In the genomic region with DNA sequence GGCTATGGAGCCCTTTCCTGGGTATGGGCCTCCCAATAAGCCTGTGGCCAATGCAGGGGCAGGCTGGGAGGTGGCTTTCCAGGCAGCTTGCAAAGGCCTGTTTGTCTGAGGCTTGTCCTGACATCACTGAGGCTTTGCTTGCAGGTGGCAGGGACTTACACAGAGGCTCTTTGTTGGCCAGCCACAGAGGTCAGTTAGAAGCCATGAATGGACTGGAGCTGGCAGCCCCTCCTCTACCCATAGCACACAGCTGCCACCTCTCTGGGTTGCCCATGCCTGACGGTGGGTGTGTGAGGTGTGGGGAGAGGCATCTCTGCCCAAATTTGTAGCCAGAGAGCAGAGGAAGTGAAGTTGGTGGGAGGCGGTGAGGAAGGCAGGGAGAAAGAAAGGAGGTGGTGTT, we compare ENCODE assay signal across 10 cellular contexts. TPM values are rescaled to one million over a fixed set of nuclear protein-coding genes. Genes with fewer than 3 reads are reported as not detected.
DNase-seq lines count a peak whose midpoint lies in the region; ATAC-seq, FAIRE-seq and TF ChIP-seq lines count a peak whose summit lies in the region.
"Had no signal": no experiment of that assay in that cellular context is flagged by ENCODE, and none has a peak within 500 bp of the region (broad histone marks: within the 10 kb centered on the region; RNA-seq: fewer than 3 reads in every experiment).

No MANE protein-coding gene starts in this region.

- H3K4me3 Mint-ChIP-seq in T-helper 17 cell (no peak overlapping the region), Caco-2 (ENCODE audit: unreplicated experiment) (no peak overlapping the region)

- no peak for FAIRE-seq in HepG2 (lab: Jason Lieb, UNC)

- no peaks in the 10 kb centered on the region for H3K36me3 ChIP-seq in left ventricle myocardium inferior
- peaks cover 3 to 18% of the 10 kb centered on the region in 2 experiments; a peak in 1 of 5 replicates for H3K36me3 ChIP-seq in HepG2 (replicated peaks in 1 of 2; ENCODE audit: control insufficient read depth in 1 of 2, insufficient read depth in 2 of 2, low read length in 2 of 2)
- no peaks in the 10 kb centered on the region for H3K36me3 ChIP-seq in Caco-2 (ENCODE audit: control insufficient read depth, insufficient read depth, low read length)
- H3K36me3 ChIP-seq: adrenal gland had no signal

- in situ Hi-C loops in HepG2 (cut with HindIII; ENCODE audit: extremely low pct_ligation_motif_present, low pct_unique_long_range_greater_than_20kb): no loop called here

- H3K4me3 ChIP-seq in left ventricle myocardium inferior (no peak overlapping the region), HepG2 (replicated peaks in 1 of 3; ENCODE audit: insufficient read depth in 1 of 3, low read depth in 2 of 3, low read length in 3 of 3) (no peak overlapping the region), Caco-2 (ENCODE audit: low read depth, low read length) (no peak overlapping the region)
- H3K4me3 ChIP-seq: adrenal gland had no signal

- H3K27me3 ChIP-seq in left ventricle myocardium inferior (ENCODE audit: low read depth) (no peaks in the 10 kb centered on the region), HepG2 (ENCODE audit: control insufficient read depth in 1 of 2, insufficient read depth in 2 of 2, low read length in 2 of 2) (no peaks in the 10 kb centered on the region), Caco-2 (replicated peaks; ENCODE audit: control insufficient read depth, insufficient read depth, low read length) (no peaks in the 10 kb centered on the region)
- H3K27me3 ChIP-seq: adrenal gland had no signal

- no peak overlapping the region for H3K4me2 ChIP-seq in HepG2 (ENCODE audit: low read depth, low read length)

- no peak for TF ChIP-seq RAD21 in HepG2 (CRISPR knock-in tag; IDR thresholded peaks at IDR 0.05)

- POLR2A ChIA-PET in HepG2 (lab: Yijun Ruan, JAX): no interaction called here
- POLR2A ChIA-PET in Caco-2 (lab: Charles Lee): no interaction called here

- H3K4me1 Mint-ChIP-seq in T-helper 17 cell (peaks cover 24% of the 10 kb centered on the region), Caco-2 (ENCODE audit: low read depth, unreplicated experiment) (no peaks in the 10 kb centered on the region)

- H3K36me3 Mint-ChIP-seq in T-helper 17 cell (ENCODE audit: low read depth) (no peaks in the 10 kb centered on the region), Caco-2 (ENCODE audit: insufficient read depth, unreplicated experiment) (peaks cover 20% of the 10 kb centered on the region)

- no peak for TF ChIP-seq EP300 in HepG2 (IDR thresholded peaks at IDR 0.05; ENCODE audit: low read depth in 2 of 2, low read length in 2 of 2)
- no peak for TF ChIP-seq EP300 in HepG2 (CRISPR knock-in tag; IDR thresholded peaks at IDR 0.05; ENCODE audit: borderline replicate concordance)

- TF ChIP-seq POLR2A in HepG2 (IDR thresholded peaks at IDR 0.05; ENCODE audit: insufficient read depth in 1 of 2, low read depth in 2 of 2, low read length in 2 of 2): no peak

- intact Hi-C loops in left ventricle myocardium inferior (cut with micrococcal nuclease) (no loop called here), left cardiac atrium (cut with DNase I) (no loop called here), HepG2 (cut with micrococcal nuclease; ENCODE audit: unreplicated experiment) (loop anchor here (5.0 kb wide), 1 partner anchor 46 kb away; no protein-coding TSS in a partner anchor), Caco-2 (cut with micrococcal nuclease; ENCODE audit: unreplicated experiment) (no loop called here)

- H3K27ac ChIP-seq in left ventricle myocardium inferior (replicated peaks) (peak overlapping the region; percentile 93), HepG2 (ENCODE audit: extremely low read length, insufficient read depth, low read length) (peak overlapping the region; percentile 6)
- H3K27ac ChIP-seq: adrenal gland had no signal

- no peaks in the 10 kb centered on the region for H4K20me1 ChIP-seq in HepG2 (ENCODE audit: insufficient read depth, low read length)

- peak overlapping the region; percentile 37 for H3K27ac Mint-ChIP-seq in T-helper 17 cell
- no peak overlapping the region for H3K27ac Mint-ChIP-seq in Caco-2 (ENCODE audit: unreplicated experiment)

- ATAC-seq in left cardiac atrium (no peak), T-helper 17 cell (no peak), HepG2 (peak; percentile 86)

- H3K27me3 Mint-ChIP-seq in T-helper 17 cell (no peaks in the 10 kb centered on the region), Caco-2 (ENCODE audit: insufficient read depth, unreplicated experiment) (no peaks in the 10 kb centered on the region)

- H2AFZ ChIP-seq in HepG2 (ENCODE audit: low read length): no peak overlapping the region

- WGBS in HepG2 (ENCODE audit: low lambda C conversion rate): 80% methylated on average over 2 of the region's 2 CpGs

- TF ChIP-seq CTCF in left ventricle myocardium inferior (IDR thresholded peaks at IDR 0.05; ENCODE audit: borderline replicate concordance) (no peak), HepG2 (CRISPR knock-in tag; IDR thresholded peaks at IDR 0.05) (no peak), Caco-2 (IDR thresholded peaks at IDR 0.05; ENCODE audit: insufficient read depth in 1 of 2, low read depth in 1 of 2, low read length in 1 of 2, severe bottlenecking in 1 of 2, unreplicated experiment in 1 of 2) (no peak)

- H3K9ac ChIP-seq in HepG2 (ENCODE audit: insufficient read depth, low read depth, low read length): no peak overlapping the region

- peaks cover 92% of the 10 kb centered on the region for H3K4me1 ChIP-seq in left ventricle myocardium inferior
- H3K4me1 ChIP-seq in HepG2 (ENCODE audit: insufficient read depth, low read length): peaks cover 38% of the 10 kb centered on the region
- H3K4me1 ChIP-seq in Caco-2: no peaks in the 10 kb centered on the region

- H3K9me3 Mint-ChIP-seq in Caco-2 (ENCODE audit: unreplicated experiment): no peaks in the 10 kb centered on the region

- peaks cover 58% of the 10 kb centered on the region for H3K79me2 ChIP-seq in HepG2 (ENCODE audit: insufficient read depth, low read length)

- no TSS peak for BruUV-seq in HepG2 (replicated peaks; lab: Mats Ljungman, UMichigan)
- no TSS peak for BruUV-seq in Caco-2 (replicated peaks; lab: Mats Ljungman, UMichigan)

- no peak for DNase-seq in left ventricle myocardium inferior
- DNase-seq in left cardiac atrium: no peak
- no peak for DNase-seq in T-helper 17 cell
- peak; percentile 61 for DNase-seq in HepG2 (ENCODE audit: low spot score)
- no peak for DNase-seq in NCI-H2107 (lab: John Stamatoyannopoulos, UW)
- no peak for DNase-seq in AG20443 (ENCODE audit: low spot score)
- DNase-seq in Caco-2: no peak
- no peak for DNase-seq in stimulated activated CD4-positive, alpha-beta T cell treated with anti-CD3 and anti-CD28 coated beads, Interleukin-1b, Interleukin-23, amount 100 ng/mL, for 48 hours
- DNase-seq: adrenal gland; stimulated activated CD8-positive, alpha-beta memory T cell treated with anti-CD3 and anti-CD28 coated beads, Interleukin-4, amount 100 ng/mL, for 48 hours had no signal

- CTCF ChIA-PET in HepG2 (lab: Yijun Ruan, JAX; ENCODE audit: low intra/inter-chr PET ratio, low total read pairs) (no interaction called here), Caco-2 (lab: Charles Lee) (no interaction called here)

- no peaks in the 10 kb centered on the region for H3K9me3 ChIP-seq in left ventricle myocardium inferior (replicated peaks)
- no peaks in the 10 kb centered on the region for H3K9me3 ChIP-seq in T-helper 17 cell (ENCODE audit: control insufficient read depth, low read length, poor library complexity, severe bottlenecking)
- H3K9me3 ChIP-seq in HepG2 (ENCODE audit: low read length): no peaks in the 10 kb centered on the region
- no peaks in the 10 kb centered on the region for H3K9me3 ChIP-seq in Caco-2
- H3K9me3 ChIP-seq: adrenal gland had no signal

TF ChIP-seq in HepG2, 621 proteins besides CTCF, POLR2A, EP300 and RAD21 (continues in another document):
- peak; percentile 93 for TF ChIP-seq HNRNPL (IDR thresholded peaks at IDR 0.05; ENCODE audit: low read depth, low read length)
- no peak for TF ChIP-seq RFXAP (CRISPR knock-in tag; IDR thresholded peaks at IDR 0.05; ENCODE audit: borderline replicate concordance)
- TF ChIP-seq ZFX (CRISPR knock-in tag; IDR thresholded peaks at IDR 0.05; ENCODE audit: low read depth): 0 out of 2 replicates have a peak, but pooled peaks have one; percentile 16

RNA-seq across cellular contexts. Expression of a gene that starts 17.1 kb away (rescaled TPM):
- total RNA-seq in left ventricle myocardium inferior (27.8 TPM), left cardiac atrium (10 to 100 TPM; 20.5 to 22.8 TPM), T-helper 17 cell (10 to 100 TPM; 17.2 to 34.1 TPM), HepG2 (2016; rRNA removed; fragmentation: Illumina TruSeq; extraction: Trizol) (11.1 and 13.0 TPM in 2 replicates), Caco-2 (2022) (28.4 and 31.3 TPM in 2 replicates)
- 1.4 and 1.5 TPM in 2 replicates for total RNA-seq in HepG2 (2016; cell fraction: cytosol; rRNA removed; fragmentation: Illumina TruSeq; extraction: Trizol; ENCODE audit: low read depth)
- total RNA-seq in HepG2 (2016; cell fraction: insoluble cytoplasmic fraction; rRNA removed; fragmentation: Illumina TruSeq; extraction: Trizol): 9.8 and 12.1 TPM in 2 replicates
- 5.3 and 6.4 TPM in 2 replicates for total RNA-seq in HepG2 (2016; cell fraction: membrane; rRNA removed; fragmentation: Illumina TruSeq; extraction: Trizol)
- 11.9 and 15.6 TPM in 2 replicates for total RNA-seq in HepG2 (2016; cell fraction: nucleus; rRNA removed; fragmentation: Illumina TruSeq; extraction: Trizol)
- 16.4 and 18.7 TPM in 2 replicates for polyA plus RNA-seq in HepG2 (2011; rRNA removed)
- polyA plus RNA-seq in HepG2 (2011; cell fraction: cytosol; rRNA removed): 7.1 and 7.2 TPM in 2 replicates
- 42.2 and 53.6 TPM in 2 replicates for polyA plus RNA-seq in HepG2 (2011; cell fraction: nucleus; rRNA removed)
- 4.4 and 6.9 TPM in 2 replicates for polyA plus RNA-seq in HepG2 (2012)
- polyA plus RNA-seq in HepG2 (2016; cell fraction: cytosol; fragmentation: Illumina TruSeq; extraction: Trizol; ENCODE audit: low read depth): 0.43 and 0.62 TPM in 2 replicates
- 5.8 and 6.2 TPM in 2 replicates for polyA plus RNA-seq in HepG2 (2016; cell fraction: insoluble cytoplasmic fraction; fragmentation: Illumina TruSeq; extraction: Trizol; ENCODE audit: low read depth)
- 1.7 TPM in 2 replicates for polyA plus RNA-seq in HepG2 (2016; cell fraction: membrane; fragmentation: Illumina TruSeq; extraction: Trizol; ENCODE audit: low read depth)
- 17.4 and 18.9 TPM in 2 replicates for polyA plus RNA-seq in HepG2 (2016; cell fraction: nucleus; fragmentation: Illumina TruSeq; extraction: Trizol; ENCODE audit: insufficient read depth, low read depth)
- polyA minus RNA-seq in HepG2 (2011; rRNA and poly(A)+ RNA removed; ENCODE audit: low replicate concordance): 55.2 and 75.7 TPM in 2 replicates
- 11.3 and 16.1 TPM in 2 replicates for polyA minus RNA-seq in HepG2 (2011; cell fraction: cytosol; rRNA and poly(A)+ RNA removed)
- polyA minus RNA-seq in HepG2 (2011; cell fraction: nucleus; rRNA and poly(A)+ RNA removed): 27.0 and 32.6 TPM in 2 replicates
